9 cellular contexts compared by ENCODE assay signal in genomic region chr13:27620377-27621115, GRCh38. TPM values are rescaled to one million over a fixed set of nuclear protein-coding genes. Genes with fewer than 3 reads are reported as not detected.
DNase-seq lines count a peak whose midpoint lies in the region; ATAC-seq, FAIRE-seq and TF ChIP-seq lines count a peak whose summit lies in the region.
"Had no signal": no experiment of that assay in that cellular context is flagged by ENCODE, and none has a peak within 500 bp of the region (broad histone marks: within the 10 kb centered on the region; RNA-seq: fewer than 3 reads in every experiment).

TSS of gene LNX2 (minus strand) at chr13:27620529. CDS start at chr13:27581703, 38,826 bp downstream.

- ATAC-seq in HG03442 (IDR thresholded peaks at IDR 0.05; ENCODE audit: unreplicated experiment) (peak; percentile 85), left colon (peak; percentile 81)

- H3K4me3 ChIP-seq in BE2C (ENCODE audit: low read depth, low read length) (peak within 1 kb of the TSS; percentile 92), colonic mucosa (peak within 1 kb of the TSS; percentile 65)

- TF ChIP-seq CTCF in BE2C (IDR thresholded peaks at IDR 0.05; ENCODE audit: low read depth, low read length) (no peak), colonic mucosa (IDR thresholded peaks at IDR 0.05) (no peak)

- DNase-seq in BE2C (peak; percentile 99), GM19239 (ENCODE audit: insufficient read length, low spot score) (peak; percentile 82), NCI-H524 treated with DMSO at 0.1 percent for 48 hours (lab: John Stamatoyannopoulos, UW) (peak; percentile 86), colonic mucosa (peak; percentile 98), left colon (peak; percentile 98)
- DNase-seq in activated CD4-positive, alpha-beta T cell treated with anti-CD3 and anti-CD28 coated beads for 48 hours, result peak; percentile 98
- peak; percentile 94 to 96 for DNase-seq in stimulated activated CD4-positive, alpha-beta T cell treated with anti-CD3 and anti-CD28 coated beads, Interleukin-1b, Interleukin-23, amount 100 ng/mL, for 4 hours (ENCODE audit: low read depth in 2 of 2)

- H3K4me1 ChIP-seq in BE2C (no peaks in the 10 kb centered on the region), colonic mucosa (peaks cover 13% of the 10 kb centered on the region)

- FAIRE-seq in GM19239 (lab: Jason Lieb, UNC), result peak; percentile 80
- FAIRE-seq: colon had no signal

- intact Hi-C loops in colonic mucosa (cut with DNase I), result loop anchor here (10.0 kb wide), 1 partner anchor 196 kb away; the partner anchor contains the start of gene GTF3A
- intact Hi-C loops in left colon (cut with DNase I, micrococcal nuclease), result no loop called here

- peak within 1 kb of the TSS; percentile 96 for H3K27ac ChIP-seq in colonic mucosa

- no peaks in the 10 kb centered on the region for H3K9me3 ChIP-seq in BE2C
- no peaks in the 10 kb centered on the region for H3K9me3 ChIP-seq in colonic mucosa

- H3K27me3 ChIP-seq in BE2C (no peaks in the 10 kb centered on the region), colonic mucosa (no peaks in the 10 kb centered on the region)

- peaks cover 15% of the 10 kb centered on the region for H3K36me3 ChIP-seq in BE2C
- no peaks in the 10 kb centered on the region for H3K36me3 ChIP-seq in colonic mucosa

- H3K9ac ChIP-seq in colonic mucosa (ENCODE audit: low read depth in 2 of 2, low read length in 2 of 2), result peak within 1 kb of the TSS; percentile 82 to 95

RNA-seq across cellular contexts. Expression of gene LNX2, which starts in this region (rescaled TPM):
- 4.9 TPM for polyA plus RNA-seq in BE2C (2012; ENCODE audit: insufficient read depth, insufficient read length, low read depth)
- total RNA-seq in colonic mucosa (10 to 100 TPM; 22.4 to 30.3 TPM), left colon (10 to 100 TPM; 26.1 to 36.4 TPM)

Comparison
In these comparisons a context has a peak if more than half of its experiments do, and no peak if none do; other contexts are left out.
1. Peak in every context shown above with its lines: DNase-seq, ATAC-seq, H3K4me3 ChIP-seq and H3K27ac ChIP-seq.